ENCODE assay signal across 9 cellular contexts in the genomic region with DNA sequence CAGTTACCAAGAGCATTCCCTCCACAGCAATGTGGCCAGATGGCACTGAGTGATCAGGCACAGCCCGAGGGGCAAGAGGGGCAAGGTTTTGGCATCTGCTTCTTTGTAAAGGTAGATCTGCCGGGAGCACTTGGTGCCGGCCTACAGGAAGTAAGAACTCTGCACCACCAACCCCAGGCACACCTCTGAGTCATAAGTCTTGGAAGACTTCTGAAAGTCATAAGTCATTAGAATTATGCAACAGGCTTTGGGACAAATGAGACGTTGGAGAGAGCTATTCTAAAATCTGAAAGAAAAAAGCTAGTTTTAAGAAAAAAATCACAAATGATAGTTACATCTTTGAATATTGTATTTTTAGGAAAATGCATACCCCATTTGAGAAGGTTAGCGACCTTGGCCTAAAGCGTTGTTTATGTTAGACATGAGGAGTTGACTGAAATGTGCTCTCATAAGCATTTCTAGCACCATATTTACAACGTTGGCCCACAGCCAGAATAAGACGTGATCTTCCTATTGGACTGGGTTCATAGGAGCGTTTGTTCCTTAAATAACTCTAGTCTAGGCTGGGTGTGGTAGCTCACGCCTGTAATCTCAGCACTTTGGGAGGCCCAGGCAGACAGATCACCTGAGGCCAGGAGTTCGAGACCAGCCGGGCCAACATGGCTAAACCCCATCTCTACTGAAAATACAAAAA. TPM values are rescaled to one million over a fixed set of nuclear protein-coding genes. Genes with fewer than 3 reads are reported as not detected.
DNase-seq lines count a peak whose midpoint lies in the region; ATAC-seq and TF ChIP-seq lines count a peak whose summit lies in the region.
"Had no signal": no experiment of that assay in that cellular context is flagged by ENCODE, and none has a peak within 500 bp of the region (broad histone marks: within the 10 kb centered on the region; RNA-seq: fewer than 3 reads in every experiment).

No MANE protein-coding gene starts in this region.

- H3K4me3 ChIP-seq in astrocyte of the spinal cord (ENCODE audit: low read depth, low read length) (no peak overlapping the region), lung (no peak overlapping the region)
- H3K4me3 ChIP-seq: spleen had no signal

- H3K36me3 ChIP-seq in lung (ENCODE audit: control insufficient read depth in 2 of 2, insufficient read depth in 2 of 2, low read length in 2 of 2): no peaks in the 10 kb centered on the region
- H3K36me3 ChIP-seq: spleen had no signal

- H3K4me1 ChIP-seq in lung (ENCODE audit: control insufficient read depth in 2 of 2, insufficient read depth in 2 of 2, low read length in 2 of 2): peaks cover 0 to 2% of the 10 kb centered on the region in 2 donors
- H3K4me1 ChIP-seq: spleen had no signal

- TF ChIP-seq CTCF in astrocyte of the spinal cord (IDR thresholded peaks at IDR 0.05; ENCODE audit: low read depth, low read length) (no peak), lung (IDR thresholded peaks at IDR 0.05; ENCODE audit: control extremely low read depth, extremely low read depth) (no peak)

- ATAC-seq in lung (ENCODE audit: insufficient read depth, low FRiP score) (peak; percentile 73), GM21786 (IDR thresholded peaks at IDR 0.05; ENCODE audit: unreplicated experiment) (no peak)

- DNase-seq in AG20443 (ENCODE audit: low spot score) (peak; percentile 84), LHCN-M2 (ENCODE audit: low read depth) (peak; percentile 68), astrocyte of the spinal cord (ENCODE audit: low read depth, low spot score) (peak; percentile 79), lung (ENCODE audit: low spot score) (no peak), NCI-H524 treated with DMSO at 0.1 percent for 48 hours (lab: John Stamatoyannopoulos, UW) (no peak), DMS153 treated with DMSO at 0.1 percent for 48 hours (lab: John Stamatoyannopoulos, UW; ENCODE audit: unreplicated experiment) (no peak)
- no peak for DNase-seq in stimulated activated CD4-positive, alpha-beta T cell treated with anti-CD3 and anti-CD28 coated beads, Interleukin-2, amount 100 ng/mL, for 48 hours
- DNase-seq: spleen had no signal

- H3K9me3 ChIP-seq in lung (ENCODE audit: control insufficient read depth in 2 of 2, insufficient read depth in 1 of 2, low read length in 1 of 2): no peaks in the 10 kb centered on the region

- in situ Hi-C loops in astrocyte of the spinal cord (cut with HindIII; ENCODE audit: low sequenced_read_pairs): no loop called here

- 42 to 45% methylated on average over 12 of the region's 12 CpGs for WGBS in lung, 2 donors

- peak overlapping the region in 1 of 2 donors; percentile 58 for H3K27ac ChIP-seq in lung (ENCODE audit: low read depth in 1 of 2, low read length in 1 of 2)

- no peaks in the 10 kb centered on the region for H3K27me3 ChIP-seq in lung (ENCODE audit: control insufficient read depth, insufficient read depth)

RNA-seq across cellular contexts. Expression of gene MAP10, which starts 37.7 kb away (rescaled TPM):
- total RNA-seq in LHCN-M2 (2014; rRNA removed) (2.1 and 2.4 TPM in 2 replicates), lung (1 to 10 TPM; 2.7 to 3.0 TPM)
- polyA plus RNA-seq in LHCN-M2 (2012): 0.45 TPM
- 1 to 10 TPM in 1 of 2 donors, under 1 TPM in 1; 0.57 to 1.6 TPM for polyA plus RNA-seq in lung

Comparison
In these comparisons a context has a peak if more than half of its experiments do, and no peak if none do; other contexts are left out.
1. DNase-seq: peak in AG20443 (single experiment), LHCN-M2 (single experiment) and astrocyte of the spinal cord (single experiment); none in lung (single experiment), NCI-H524 treated with DMSO at 0.1 percent for 48 hours (single experiment), DMS153 treated with DMSO at 0.1 percent for 48 hours (single experiment) and stimulated activated CD4-positive, alpha-beta T cell treated with anti-CD3 and anti-CD28 coated beads, Interleukin-2, amount 100 ng/mL, for 48 hours (0 of 2).